7 cellular contexts compared by ENCODE assay signal in genomic region chr2:42593282-42593681, GRCh38.
"Had no signal": no experiment of that assay in that cellular context is flagged by ENCODE, and none has a peak within 500 bp of the region (broad histone marks: within the 10 kb centered on the region; RNA-seq: fewer than 3 reads in every experiment).

No MANE protein-coding gene starts in this region.

- FAIRE-seq: HepG2, HTR-8/SVneo, K562 had no signal

- ATAC-seq: HepG2, K562 had no signal

- H3K27ac ChIP-seq: HL-60 had no signal

- DNase-seq: IMR-90, KBM-7, KG1 had no signal

- H3K4me3 ChIP-seq: K562 had no signal
